12 cellular contexts compared by ENCODE assay signal in the genomic region with DNA sequence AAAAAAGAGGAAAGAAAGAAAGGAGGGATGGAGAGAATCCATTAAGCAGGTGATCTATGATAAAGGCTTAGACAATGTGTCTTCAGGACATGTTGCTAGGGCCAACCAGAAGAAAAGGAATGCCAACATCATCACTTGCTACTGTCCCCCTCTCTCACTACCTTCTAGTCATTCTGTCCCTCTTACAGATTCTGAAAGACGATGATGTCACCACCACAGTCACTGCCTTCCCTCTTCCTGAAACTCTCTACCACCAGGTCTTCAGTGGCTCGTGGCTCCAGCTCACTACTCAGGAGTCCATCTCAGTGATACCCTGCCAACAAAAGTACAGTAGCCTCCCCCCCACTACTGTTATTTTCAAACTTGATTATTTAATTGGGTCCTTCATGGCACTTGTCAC.
"Had no signal": no experiment of that assay in that cellular context is flagged by ENCODE, and none has a peak within 500 bp of the region (broad histone marks: within the 10 kb centered on the region; RNA-seq: fewer than 3 reads in every experiment).

No MANE protein-coding gene starts in this region.

- H3K27ac ChIP-seq: right atrium auricular region, tibial artery had no signal

- H3K4me3 ChIP-seq: right atrium auricular region, skin epidermis, tibial artery, uterus had no signal

- ATAC-seq: activated CD4-positive, CD25-positive, alpha-beta regulatory T cell treated with anti-CD3 and anti-CD28 coated beads, Interleukin-2, amount 50 U/mL, for 24 hours; natural killer cell treated with Interleukin-12 subunit alpha and Interleukin-12 subunit beta and Interleukin-15 and Interleukin-18, amount 100 ng/mL, for 72 hours had no signal

- H3K9me3 ChIP-seq: right atrium auricular region, tibial artery, uterus had no signal

- H3K27me3 ChIP-seq: right atrium auricular region, tibial artery, uterus had no signal

- H3K9me3 Mint-ChIP-seq: endodermal cell had no signal

- H3K4me1 ChIP-seq: right atrium auricular region, tibial artery, uterus had no signal

- DNase-seq: activated CD4-positive, alpha-beta memory T cell treated with anti-CD3 and anti-CD28 coated beads for 36 hours; endodermal cell; head of caudate nucleus; kidney glomerular epithelial cell; tibial artery; uterus had no signal

- H3K27ac Mint-ChIP-seq: activated CD4-positive, alpha-beta memory T cell treated with anti-CD3 and anti-CD28 coated beads for 36 hours; endodermal cell; natural killer cell treated with Interleukin-12 subunit alpha and Interleukin-12 subunit beta and Interleukin-15 and Interleukin-18, amount 100 ng/mL, for 72 hours; progenitor cell of endocrine pancreas; T-helper 2 cell treated with Interferon-gamma antibody and Interleukin-4, amounts not matched to agents 5 μg/mL and 100 μg/mL, for 36 hours had no signal

- H3K36me3 Mint-ChIP-seq: activated CD4-positive, alpha-beta memory T cell treated with anti-CD3 and anti-CD28 coated beads for 36 hours; natural killer cell treated with Interleukin-12 subunit alpha and Interleukin-12 subunit beta and Interleukin-15 and Interleukin-18, amount 100 ng/mL, for 72 hours had no signal

- H3K36me3 ChIP-seq: right atrium auricular region, tibial artery, uterus had no signal
